ENCODE assay signal across 8 cellular contexts in the genomic region with DNA sequence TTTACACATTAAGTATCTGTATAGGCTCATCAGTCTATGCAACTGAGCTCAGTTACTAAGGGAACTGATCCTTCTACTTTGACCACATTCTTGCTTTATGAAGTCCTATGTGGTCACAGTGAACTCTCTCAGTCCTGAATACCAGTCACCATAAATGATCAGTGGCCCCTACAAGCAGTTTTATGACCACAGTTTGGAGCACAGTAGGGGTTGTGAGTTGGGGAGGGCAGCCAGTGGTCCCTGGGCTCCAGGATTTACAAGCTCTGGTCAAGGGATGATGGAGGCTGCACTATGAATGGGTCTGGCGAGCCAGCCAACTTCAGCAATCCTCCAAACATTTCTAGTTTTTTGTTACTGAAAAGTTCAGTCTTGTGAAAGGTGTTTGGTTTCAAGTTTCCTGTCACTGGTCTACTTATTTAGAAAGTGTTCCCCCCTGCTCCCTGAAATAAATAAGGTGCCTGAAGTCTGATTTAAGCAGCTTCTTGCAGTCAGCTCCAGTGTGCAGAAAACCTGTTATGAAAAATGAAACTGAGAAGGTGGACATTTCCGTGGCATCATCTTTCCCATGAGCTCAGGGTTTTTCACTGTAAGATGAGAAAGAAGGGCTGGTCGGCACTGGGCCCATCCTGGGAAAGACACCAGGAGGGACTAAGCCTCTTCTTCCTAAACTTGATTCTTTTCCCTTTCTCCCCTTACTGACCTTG.
DNase-seq lines count a peak whose midpoint lies in the region; ATAC-seq and TF ChIP-seq lines count a peak whose summit lies in the region.

No MANE protein-coding gene starts in this region.

- peak; percentile 90 for ATAC-seq in GM19372 (IDR thresholded peaks at IDR 0.05; ENCODE audit: low read depth, unreplicated experiment)
- peak; percentile 93 for ATAC-seq in HG03280 (IDR thresholded peaks at IDR 0.05; ENCODE audit: unreplicated experiment)
- no peak for ATAC-seq in upper lobe of right lung
- ATAC-seq in left colon = no peak

- H3K4me3 ChIP-seq in CD4-positive, alpha-beta memory T cell (ENCODE audit: low read length in 2 of 2) = peak overlapping the region in 1 of 2 donors; percentile 4
- no peak overlapping the region for H3K4me3 ChIP-seq in colonic mucosa
- H3K4me3 ChIP-seq in upper lobe of right lung = no peak overlapping the region
- H3K4me3 ChIP-seq in SJCRH30 = no peak overlapping the region

- H3K9me3 Mint-ChIP-seq in CD4-positive, alpha-beta memory T cell = peaks cover 0 to 2% (median 0%) of the 10 kb centered on the region in 8 donors

- H3K4me3 Mint-ChIP-seq in CD4-positive, alpha-beta memory T cell = peak overlapping the region; percentile 8 to 91 (median 78)

- peaks cover 22 to 50% (median 33%) of the 10 kb centered on the region in 4 donors for H3K4me1 Mint-ChIP-seq in CD4-positive, alpha-beta memory T cell

- DNase-seq in CD4-positive, alpha-beta memory T cell = peak; percentile 7 to 58 (median 19)
- no peak for DNase-seq in colonic mucosa
- DNase-seq in upper lobe of right lung = no peak
- no peak for DNase-seq in GF-D8 (lab: John Stamatoyannopoulos, UW)
- DNase-seq in left colon = no peak
- no peak for DNase-seq in SJCRH30

- H3K4me1 ChIP-seq in CD4-positive, alpha-beta memory T cell (ENCODE audit: insufficient read depth, low read length) = peaks cover 37% of the 10 kb centered on the region
- H3K4me1 ChIP-seq in colonic mucosa (peaks cover 13% of the 10 kb centered on the region), upper lobe of right lung (peaks cover 48% of the 10 kb centered on the region), SJCRH30 (no peaks in the 10 kb centered on the region)

- H3K9ac ChIP-seq in colonic mucosa (ENCODE audit: low read depth in 2 of 2, low read length in 2 of 2) = peak overlapping the region in 1 of 2 donors; percentile 76

- intact Hi-C loops in CD4-positive, alpha-beta memory T cell (cut with micrococcal nuclease) = loop anchor here (1.0 kb wide), 1 partner anchor 39 kb away; no protein-coding TSS in a partner anchor
- intact Hi-C loops in colonic mucosa (cut with DNase I) (no loop called here), upper lobe of right lung (cut with DNase I) (no loop called here), left colon (cut with DNase I, micrococcal nuclease) (no loop called here)

- no peaks in the 10 kb centered on the region for H3K36me3 Mint-ChIP-seq in CD4-positive, alpha-beta memory T cell

- CTCF ChIA-PET in CD4-positive, alpha-beta memory T cell (lab: Charles Lee; ENCODE audit: partially characterized antibody) = interaction anchor here (0.7 to 4.1 kb wide), 9 partner anchors 9 to 218 kb away, joined by 3 to 26 read pairs (median 3); a partner anchor contains a TSS

- TF ChIP-seq CTCF in colonic mucosa (IDR thresholded peaks at IDR 0.05) (no peak), upper lobe of right lung (IDR thresholded peaks at IDR 0.05) (no peak)

- POLR2A ChIA-PET in CD4-positive, alpha-beta memory T cell (lab: Charles Lee; ENCODE audit: partially characterized antibody) = interaction anchor here (0.6 to 2.1 kb wide), 6 partner anchors 17 to 78 kb away, joined by 3 to 26 read pairs (median 7); no protein-coding TSS in a partner anchor

- peak overlapping the region; percentile 34 for H3K27ac ChIP-seq in CD4-positive, alpha-beta memory T cell (ENCODE audit: low read depth, low read length)
- H3K27ac ChIP-seq in colonic mucosa (peak overlapping the region; percentile 72), upper lobe of right lung (peak overlapping the region; percentile 66), SJCRH30 (no peak overlapping the region)

- H3K27me3 Mint-ChIP-seq in CD4-positive, alpha-beta memory T cell = no peaks in the 10 kb centered on the region

- no peaks in the 10 kb centered on the region for H3K36me3 ChIP-seq in CD4-positive, alpha-beta memory T cell (ENCODE audit: insufficient read depth, low read length)
- H3K36me3 ChIP-seq in colonic mucosa (no peaks in the 10 kb centered on the region), upper lobe of right lung (no peaks in the 10 kb centered on the region), SJCRH30 (no peaks in the 10 kb centered on the region)

- no peaks in the 10 kb centered on the region for H3K27me3 ChIP-seq in CD4-positive, alpha-beta memory T cell (ENCODE audit: insufficient read depth, low read length)
- H3K27me3 ChIP-seq in colonic mucosa = no peaks in the 10 kb centered on the region
- no peaks in the 10 kb centered on the region for H3K27me3 ChIP-seq in upper lobe of right lung
- H3K27me3 ChIP-seq in SJCRH30 = no peaks in the 10 kb centered on the region

- no peaks in the 10 kb centered on the region for H3K9me3 ChIP-seq in CD4-positive, alpha-beta memory T cell (ENCODE audit: control insufficient read depth in 1 of 2, low read length in 2 of 2)
- H3K9me3 ChIP-seq in colonic mucosa (no peaks in the 10 kb centered on the region), upper lobe of right lung (no peaks in the 10 kb centered on the region), SJCRH30 (replicated peaks) (no peaks in the 10 kb centered on the region; the same call in 1 of the 2 replicates)

- H3K27ac Mint-ChIP-seq in CD4-positive, alpha-beta memory T cell = peak overlapping the region; percentile 84 to 99 (median 95)

Comparison
In these comparisons a context has a peak if more than half of its experiments do, and no peak if none do; other contexts are left out.
1. DNase-seq: peak in CD4-positive, alpha-beta memory T cell (5 of 5); none in colonic mucosa (single experiment), upper lobe of right lung (single experiment), GF-D8 (single experiment), left colon (0 of 2) and SJCRH30 (0 of 2).
2. ATAC-seq: peak in GM19372 (single experiment) and HG03280 (single experiment); none in upper lobe of right lung (single experiment) and left colon (single experiment).